ENCODE assay signal across 9 cellular contexts in the genomic region with DNA sequence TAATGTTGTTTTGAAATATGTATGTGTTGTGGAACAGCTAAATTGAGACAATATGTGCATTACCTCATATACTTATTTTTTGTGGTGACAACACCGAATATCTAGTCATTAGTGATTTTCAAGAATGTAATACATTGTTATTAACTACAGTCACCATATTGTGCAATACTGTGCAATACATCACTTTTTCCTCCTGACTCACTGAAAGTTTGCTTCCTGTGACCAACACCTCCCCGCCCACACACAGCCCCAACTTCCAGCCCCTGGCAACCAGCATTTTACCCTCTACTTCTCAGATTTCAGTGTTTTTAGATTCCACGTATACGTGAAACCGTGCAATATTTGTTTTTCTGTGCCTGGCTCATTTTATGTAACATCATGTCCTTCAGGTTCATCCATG.
DNase-seq lines count a peak whose midpoint lies in the region; ATAC-seq and TF ChIP-seq lines count a peak whose summit lies in the region.
"Had no signal": no experiment of that assay in that cellular context is flagged by ENCODE, and none has a peak within 500 bp of the region (broad histone marks: within the 10 kb centered on the region; RNA-seq: fewer than 3 reads in every experiment).

No MANE protein-coding gene starts in this region.

- H3K9ac ChIP-seq in mammary epithelial cell (ENCODE audit: insufficient read depth, low read length): peak overlapping the region; percentile 6

- in situ Hi-C loops in mammary epithelial cell (cut with MboI; ENCODE audit: low sequenced_read_pairs in 2 of 2): loop anchor here in 1 of 2 donors (25.0 kb wide), 1 partner anchor 687 kb away; no protein-coding TSS in a partner anchor

- H3K4me2 ChIP-seq in mammary epithelial cell (ENCODE audit: insufficient read depth, low read depth, low read length): peak overlapping the region; percentile 59

- no peak overlapping the region for H3K27ac Mint-ChIP-seq in effector memory CD8-positive, alpha-beta T cell

- no peak for ATAC-seq in HG02588 (IDR thresholded peaks at IDR 0.05; ENCODE audit: unreplicated experiment)
- no peak for ATAC-seq in effector memory CD8-positive, alpha-beta T cell (replicated peaks)

- H3K4me3 Mint-ChIP-seq in effector memory CD8-positive, alpha-beta T cell: no peak overlapping the region

- BruUV-seq in mammary epithelial cell (replicated peaks; lab: Mats Ljungman, UMichigan): no TSS peak

- no peaks in the 10 kb centered on the region for H3K36me3 ChIP-seq in mammary epithelial cell (ENCODE audit: insufficient read depth, low read length)

- WGBS in mammary epithelial cell (ENCODE audit: low coverage, missing lambda C conversion rate): 2% methylated on average over 5 of the region's 5 CpGs

- H3K4me3 ChIP-seq in mammary epithelial cell (replicated peaks in 1 of 3; ENCODE audit: insufficient read depth in 1 of 3, low read depth in 2 of 3, low read length in 3 of 3): no peak overlapping the region

- H2AFZ ChIP-seq in mammary epithelial cell (ENCODE audit: low read depth, low read length): peak overlapping the region; percentile 63

- H3K9me3 ChIP-seq in mammary epithelial cell (replicated peaks; ENCODE audit: insufficient read depth, low read length): no peaks in the 10 kb centered on the region

- peak overlapping the region; percentile 87 for H3K27ac ChIP-seq in mammary epithelial cell (ENCODE audit: insufficient read depth, low read depth, low read length)

- peaks cover 8% of the 10 kb centered on the region in 2 donors for H3K9me3 Mint-ChIP-seq in effector memory CD8-positive, alpha-beta T cell

- H3K4me1 Mint-ChIP-seq in effector memory CD8-positive, alpha-beta T cell (ENCODE audit: low read depth in 2 of 2): no peaks in the 10 kb centered on the region

- H3K27me3 Mint-ChIP-seq in effector memory CD8-positive, alpha-beta T cell: no peaks in the 10 kb centered on the region

- DNase-seq in AG20443 (ENCODE audit: low spot score): peak; percentile 91
- DNase-seq in HS-5 (ENCODE audit: low read depth): peak; percentile 58
- peak; percentile 92 for DNase-seq in mammary epithelial cell
- DNase-seq in posterior vena cava (ENCODE audit: low spot score): peak; percentile 84
- no peak for DNase-seq in pons (ENCODE audit: low spot score)
- DNase-seq in NCI-H2107 treated with DMSO at 0.1 percent for 48 hours (lab: John Stamatoyannopoulos, UW; ENCODE audit: unreplicated experiment): no peak
- no peak for DNase-seq in effector memory CD8-positive, alpha-beta T cell
- DNase-seq: NCI-H226 had no signal

- intact Hi-C loops in mammary epithelial cell (cut with micrococcal nuclease): no loop called here
- intact Hi-C loops in posterior vena cava (cut with DNase I): no loop called here

- H3K27me3 ChIP-seq in mammary epithelial cell (ENCODE audit: insufficient read depth, low read length): no peaks in the 10 kb centered on the region

- H4K20me1 ChIP-seq in mammary epithelial cell (ENCODE audit: insufficient read depth, low read length): no peaks in the 10 kb centered on the region

- H3K36me3 Mint-ChIP-seq in effector memory CD8-positive, alpha-beta T cell (ENCODE audit: insufficient read depth): no peaks in the 10 kb centered on the region

- CTCF ChIA-PET in mammary epithelial cell (lab: Charles Lee; ENCODE audit: low non-redundant PET): no interaction called here

- dilution Hi-C loops in mammary epithelial cell (cut with HindIII; ENCODE audit: low sequenced_read_pairs): no loop called here

- peaks cover 12% of the 10 kb centered on the region for H3K4me1 ChIP-seq in mammary epithelial cell (ENCODE audit: insufficient read depth, low read length)

- TF ChIP-seq CTCF in mammary epithelial cell (conservative IDR thresholded peaks at IDR 0.05 in 1 of 2, IDR thresholded peaks at IDR 0.05 in 1 of 2; ENCODE audit: extremely low read depth in 1 of 2, insufficient read depth in 1 of 2, low read depth in 1 of 2, low read length in 2 of 2): no peak

- no peaks in the 10 kb centered on the region for H3K79me2 ChIP-seq in mammary epithelial cell (ENCODE audit: insufficient read depth, low read length)

Comparison
In these comparisons a context has a peak if more than half of its experiments do, and no peak if none do; other contexts are left out.
1. DNase-seq: peak in AG20443 (single experiment), HS-5 (single experiment), mammary epithelial cell (single experiment) and posterior vena cava (single experiment); none in pons (single experiment), NCI-H2107 treated with DMSO at 0.1 percent for 48 hours (single experiment) and effector memory CD8-positive, alpha-beta T cell (0 of 3).